Comparison of ENCODE assay signal across 8 cellular contexts in genomic region chr17:75776399-75777242, GRCh38. TPM values are rescaled to one million over a fixed set of nuclear protein-coding genes. Genes with fewer than 3 reads are reported as not detected.
DNase-seq lines count a peak whose midpoint lies in the region; ATAC-seq and TF ChIP-seq lines count a peak whose summit lies in the region.

No MANE protein-coding gene starts in this region.

- peaks cover 42% of the 10 kb centered on the region for H4K20me1 ChIP-seq in Loucy (ENCODE audit: insufficient read depth, low read length, poor library complexity, severe bottlenecking)

- ATAC-seq in activated naive CD8-positive, alpha-beta T cell treated with anti-CD3 and anti-CD28 coated beads, Interleukin-2, amount 10 ng/mL, durations not matched to agents 7 days and 5 days (ENCODE audit: low read depth), result no peak
- ATAC-seq in GM19324 (IDR thresholded peaks at IDR 0.05; ENCODE audit: low FRiP score, unreplicated experiment), result no peak

- DNase-seq in CD14-positive monocyte (ENCODE audit: low spot score) (peak; percentile 57), thyroid gland (peak; percentile 36 to 58), midbrain (lab: John Stamatoyannopoulos, UW) (no peak), HuH-7 (ENCODE audit: low spot score) (no peak)
- DNase-seq in activated naive CD8-positive, alpha-beta T cell treated with anti-CD3 and anti-CD28 coated beads, Interleukin-2, amount 10 ng/mL, durations not matched to agents 7 days and 5 days, result peak; percentile 31

- intact Hi-C loops in CD14-positive monocyte (cut with micrococcal nuclease) (loop anchor here (5.0 to 10.0 kb wide), 3 partner anchors 71 to 488 kb away; partner anchors contain the start of genes UBALD2 (in 1 of the 2) and WBP2 (in 1 of the 2)), thyroid gland (cut with DNase I) (no loop called here)

- WGBS in liver, result 44% methylated on average over 15 of the region's 15 CpGs
- 21 to 29% methylated on average over 15 of the region's 15 CpGs for whole genome bisulfite sequencing in thyroid gland, 2 donors

- H3K4me1 ChIP-seq in Loucy (ENCODE audit: insufficient read depth, low read length, poor library complexity, severe bottlenecking) (peaks cover 24% of the 10 kb centered on the region), liver (ENCODE audit: control insufficient read depth in 4 of 4, insufficient read depth in 4 of 4, low read length in 3 of 4) (peaks cover 3 to 46% (median 31%) of the 10 kb centered on the region in 4 donors), thyroid gland (peaks cover 24 to 28% of the 10 kb centered on the region in 2 donors)

- H3K4me3 Mint-ChIP-seq in CD14-positive monocyte, result peak overlapping the region; percentile 93 to 99
- peak overlapping the region; percentile 99 for H3K4me3 Mint-ChIP-seq in activated naive CD8-positive, alpha-beta T cell treated with anti-CD3 and anti-CD28 coated beads, Interleukin-2, amount 10 ng/mL, durations not matched to agents 7 days and 5 days

- TF ChIP-seq POLR2A in thyroid gland (IDR thresholded peaks at IDR 0.05), result no peak

- H3K27me3 ChIP-seq in Loucy (ENCODE audit: insufficient read depth, low read length, poor library complexity, severe bottlenecking) (peaks cover 15% of the 10 kb centered on the region), liver (ENCODE audit: control insufficient read depth in 4 of 4, insufficient read depth in 4 of 4, low read length in 3 of 4) (no peaks in the 10 kb centered on the region), thyroid gland (no peaks in the 10 kb centered on the region)

- H3K9me3 ChIP-seq in Loucy (ENCODE audit: insufficient read depth, low read depth, low read length), result no peaks in the 10 kb centered on the region
- H3K9me3 ChIP-seq in liver (ENCODE audit: control insufficient read depth in 4 of 4, low read length in 3 of 4), result no peaks in the 10 kb centered on the region
- H3K9me3 ChIP-seq in thyroid gland, result no peaks in the 10 kb centered on the region

- peaks cover 18% of the 10 kb centered on the region; the same call in 1 of the 2 replicates for H3F3A ChIP-seq in Loucy (ENCODE audit: low read depth)

- peaks cover 28 to 49% of the 10 kb centered on the region in 2 donors for H3K36me3 Mint-ChIP-seq in CD14-positive monocyte
- H3K36me3 Mint-ChIP-seq in activated naive CD8-positive, alpha-beta T cell treated with anti-CD3 and anti-CD28 coated beads, Interleukin-2, amount 10 ng/mL, durations not matched to agents 7 days and 5 days, result peaks cover 35% of the 10 kb centered on the region

- POLR2A ChIA-PET in activated naive CD8-positive, alpha-beta T cell treated with anti-CD3 and anti-CD28 coated beads, Interleukin-2, amount 10 ng/mL, durations not matched to agents 7 days and 5 days (lab: Charles Lee), result interaction anchor here (0.5 to 7.8 kb wide), 18 partner anchors 9 to 304 kb away, joined by 3 to 129 read pairs (median 6); partner anchors contain the start of genes GALK1, RECQL5, SAP30BP and TRIM47

- no peak overlapping the region for H2AFZ ChIP-seq in Loucy (ENCODE audit: low read length)

- H3K4me2 ChIP-seq in Loucy (ENCODE audit: low read depth, low read length, poor library complexity, severe bottlenecking), result peak overlapping the region; percentile 99

- peaks cover 25% of the 10 kb centered on the region for H3K4me1 Mint-ChIP-seq in CD14-positive monocyte
- peaks cover 31% of the 10 kb centered on the region for H3K4me1 Mint-ChIP-seq in activated naive CD8-positive, alpha-beta T cell treated with anti-CD3 and anti-CD28 coated beads, Interleukin-2, amount 10 ng/mL, durations not matched to agents 7 days and 5 days

- TF ChIP-seq RAD21 in liver (IDR thresholded peaks at IDR 0.05), result no peak

- H3K36me3 ChIP-seq in Loucy (ENCODE audit: insufficient read depth, low read length), result peaks cover 40% of the 10 kb centered on the region
- peaks cover 0 to 13% (median 8%) of the 10 kb centered on the region in 4 donors for H3K36me3 ChIP-seq in liver (ENCODE audit: control insufficient read depth in 4 of 4, insufficient read depth in 3 of 4, low read depth in 1 of 4, low read length in 3 of 4)
- peaks cover 12 to 16% of the 10 kb centered on the region in 2 donors for H3K36me3 ChIP-seq in thyroid gland

- H3K27ac ChIP-seq in liver (ENCODE audit: low read depth in 1 of 2, low read length in 2 of 2), result peak overlapping the region; percentile 56 to 64
- H3K27ac ChIP-seq in thyroid gland, result peak overlapping the region; percentile 3 to 39 (median 34)

- H3K27ac Mint-ChIP-seq in CD14-positive monocyte, result peak overlapping the region; percentile 68 to 96 (median 76)
- H3K27ac Mint-ChIP-seq in activated naive CD8-positive, alpha-beta T cell treated with anti-CD3 and anti-CD28 coated beads, Interleukin-2, amount 10 ng/mL, durations not matched to agents 7 days and 5 days, result peak overlapping the region; percentile 61

- TF ChIP-seq CTCF in CD14-positive monocyte (IDR thresholded peaks at IDR 0.05) (no peak), Loucy (conservative IDR thresholded peaks at IDR 0.05; ENCODE audit: low read length) (no peak), liver (IDR thresholded peaks at IDR 0.05; ENCODE audit: low read depth, low read length, missing input control) (no peak), thyroid gland (IDR thresholded peaks at IDR 0.05) (no peak)

- H3K9ac ChIP-seq in Loucy (ENCODE audit: low read depth, low read length, poor library complexity, severe bottlenecking) (peak overlapping the region; percentile 97), liver (ENCODE audit: low read depth in 1 of 2, low read length in 2 of 2) (peak overlapping the region in 1 of 2 donors; percentile 72)

- peaks cover 0 to 8% (median 0%) of the 10 kb centered on the region in 7 donors for H3K9me3 Mint-ChIP-seq in CD14-positive monocyte
- H3K9me3 Mint-ChIP-seq in activated naive CD8-positive, alpha-beta T cell treated with anti-CD3 and anti-CD28 coated beads, Interleukin-2, amount 10 ng/mL, durations not matched to agents 7 days and 5 days, result no peaks in the 10 kb centered on the region

- H3K4me3 ChIP-seq in Loucy (ENCODE audit: low read length, poor library complexity, severe bottlenecking) (peak overlapping the region; percentile 91), liver (ENCODE audit: low read depth in 1 of 3, low read length in 3 of 3) (peak overlapping the region in 1 of 3 donors; percentile 82), thyroid gland (replicated peaks in 1 of 3) (peak overlapping the region in 1 of 3 donors; percentile 96)

- H3K27me3 Mint-ChIP-seq in CD14-positive monocyte (ENCODE audit: low read depth in 3 of 3), result peaks cover 0 to 2% (median 1%) of the 10 kb centered on the region in 3 donors
- H3K27me3 Mint-ChIP-seq in activated naive CD8-positive, alpha-beta T cell treated with anti-CD3 and anti-CD28 coated beads, Interleukin-2, amount 10 ng/mL, durations not matched to agents 7 days and 5 days, result no peaks in the 10 kb centered on the region

- peaks cover 44% of the 10 kb centered on the region for H3K79me2 ChIP-seq in Loucy (ENCODE audit: insufficient read depth, low read length)

- no peaks in the 10 kb centered on the region for H3K9me2 ChIP-seq in Loucy (replicated peaks; ENCODE audit: low read depth, low read length)

TF ChIP-seq in liver, 16 proteins besides CTCF, POLR2A, EP300 and RAD21:
- TF ChIP-seq YY1 (IDR thresholded peaks at IDR 0.05), result no peak
- peak; percentile 13 for TF ChIP-seq NR2F2 (IDR thresholded peaks at IDR 0.05)
- peak; percentile 1 for TF ChIP-seq SP1 (IDR thresholded peaks at IDR 0.05)

RNA-seq across cellular contexts. Expression of gene UNK, which starts 8.0 kb away (rescaled TPM):
- polyA plus RNA-seq in CD14-positive monocyte (1 to 10 TPM; 6.3 to 7.8 TPM), liver (1 to 10 TPM; 4.0 to 6.4 TPM)
- total RNA-seq in activated naive CD8-positive, alpha-beta T cell treated with anti-CD3 and anti-CD28 coated beads, Interleukin-2, amount 10 ng/mL, durations not matched to agents 7 days and 5 days, result 10 to 100 TPM; 37.4 to 39.8 TPM
- total RNA-seq in liver (10 to 100 TPM; 11.5 to 16.4 TPM), thyroid gland (10 to 100 TPM; 32.5 to 61.4 (median 47.9) TPM)

RNA-seq across cellular contexts. Expression of gene GALK1, which starts 11.6 kb away (rescaled TPM):
- polyA plus RNA-seq in CD14-positive monocyte (100 to 1,000 TPM in 1 of 2 donors, 10 to 100 TPM in 1; 84.3 to 108 TPM), liver (100 to 1,000 TPM in 1 of 2 donors, 10 to 100 TPM in 1; 59.0 to 230 TPM)
- 10 to 100 TPM; 50.4 to 53.0 TPM for total RNA-seq in activated naive CD8-positive, alpha-beta T cell treated with anti-CD3 and anti-CD28 coated beads, Interleukin-2, amount 10 ng/mL, durations not matched to agents 7 days and 5 days
- total RNA-seq in liver (100 to 1,000 TPM in 1 of 2 donors, 10 to 100 TPM in 1; 80.3 to 111 TPM), thyroid gland (10 to 100 TPM; 15.4 to 28.5 (median 24.9) TPM)

RNA-seq across cellular contexts. Expression of gene ITGB4, which starts 55.4 kb away (rescaled TPM):
- polyA plus RNA-seq in CD14-positive monocyte (under 1 TPM in 1 of 2 donors, not detected in 1; 0.82 TPM), liver (1 to 10 TPM; 1.3 to 1.4 TPM)
- total RNA-seq in activated naive CD8-positive, alpha-beta T cell treated with anti-CD3 and anti-CD28 coated beads, Interleukin-2, amount 10 ng/mL, durations not matched to agents 7 days and 5 days, result 1 to 10 TPM; 1.0 to 1.4 TPM
- total RNA-seq in liver (1 to 10 TPM in 1 of 2 donors, under 1 TPM in 1; 0.42 to 1.2 TPM), thyroid gland (10 to 100 TPM; 19.7 to 27.3 (median 23.1) TPM)

Comparison
In these comparisons a context has a peak if more than half of its experiments do, and no peak if none do; other contexts are left out.
1. DNase-seq: peak in CD14-positive monocyte (single experiment), activated naive CD8-positive, alpha-beta T cell treated with anti-CD3 and anti-CD28 coated beads, Interleukin-2, amount 10 ng/mL, durations not matched to agents 7 days and 5 days (single experiment) and thyroid gland (2 of 2); none in midbrain (single experiment) and HuH-7 (single experiment).
2. RNA of gene ITGB4, which starts 55.4 kb away (total RNA-seq): 19.7 to 27.3 TPM in thyroid gland; 1.0 to 1.4 TPM in activated naive CD8-positive, alpha-beta T cell treated with anti-CD3 and anti-CD28 coated beads, Interleukin-2, amount 10 ng/mL, durations not matched to agents 7 days and 5 days and 0.42 to 1.2 TPM in liver; every median in the first group is over 4 times any median in the second.